Comparison of ENCODE assay signal across 8 cellular contexts in genomic region chr2:70901235-70902066, GRCh38. TPM values are rescaled to one million over a fixed set of nuclear protein-coding genes. Genes with fewer than 3 reads are reported as not detected.
DNase-seq lines count a peak whose midpoint lies in the region; ATAC-seq and TF ChIP-seq lines count a peak whose summit lies in the region.

No MANE protein-coding gene starts in this region.

- intact Hi-C loops in body of pancreas (cut with DNase I), result no loop called here

- ATAC-seq in body of pancreas (peak; percentile 31), HG02678 (IDR thresholded peaks at IDR 0.05; ENCODE audit: unreplicated experiment) (no peak), HG02885 (IDR thresholded peaks at IDR 0.05; ENCODE audit: poor library complexity, unreplicated experiment) (no peak), HG03139 (IDR thresholded peaks at IDR 0.05; ENCODE audit: unreplicated experiment) (no peak)

- H3K4me1 ChIP-seq in body of pancreas (peaks cover 28% of the 10 kb centered on the region), suprapubic skin (peaks cover 40% of the 10 kb centered on the region)

- H3K9me3 ChIP-seq in body of pancreas (no peaks in the 10 kb centered on the region), suprapubic skin (no peaks in the 10 kb centered on the region)

- TF ChIP-seq POLR2A in body of pancreas (IDR thresholded peaks at IDR 0.05) (peak in 1 of 3 donors; percentile 6), suprapubic skin (IDR thresholded peaks at IDR 0.05) (no peak)

- DNase-seq in COLO668 (lab: John Stamatoyannopoulos, UW; ENCODE audit: unreplicated experiment), result peak; percentile 65
- DNase-seq in LHCN-M2 (ENCODE audit: low read depth), result peak; percentile 45
- DNase-seq in body of pancreas, result peak in 1 of 4 donors; percentile 42
- peak; percentile 23 for DNase-seq in kidney glomerular epithelial cell (lab: John Stamatoyannopoulos, UW)
- no peak for DNase-seq in suprapubic skin (ENCODE audit: low spot score in 2 of 2)

- WGBS in body of pancreas, 2 donors, result 15 to 28% methylated on average over 47 to 76 of the region's 77 CpGs
- WGBS in suprapubic skin, result 9% methylated on average over 53 of the region's 77 CpGs

- TF ChIP-seq CTCF in body of pancreas (IDR thresholded peaks at IDR 0.05), result no peak
- no peak for TF ChIP-seq CTCF in suprapubic skin (IDR thresholded peaks at IDR 0.05)

- H3K4me3 ChIP-seq in body of pancreas, result peak overlapping the region; percentile 57 to 61
- peak overlapping the region; percentile 65 for H3K4me3 ChIP-seq in suprapubic skin

- TF ChIP-seq EP300 in suprapubic skin (IDR thresholded peaks at IDR 0.05), result no peak

- H3K27ac ChIP-seq in body of pancreas (peak overlapping the region in 3 of 4 donors; percentile 36 to 75 (median 64)), suprapubic skin (peak overlapping the region; percentile 19)

- H3K36me3 ChIP-seq in body of pancreas (replicated peaks in 1 of 2; ENCODE audit: insufficient read depth in 1 of 2, low read depth in 2 of 2) (no peaks in the 10 kb centered on the region), suprapubic skin (no peaks in the 10 kb centered on the region)

- peaks cover 0 to 5% of the 10 kb centered on the region in 2 donors for H3K27me3 ChIP-seq in body of pancreas
- H3K27me3 ChIP-seq in suprapubic skin, result peaks cover 100% of the 10 kb centered on the region

RNA-seq across cellular contexts. Expression of gene VAX2, which starts 1.1 kb away (rescaled TPM):
- total RNA-seq in LHCN-M2 (2014; rRNA removed) (5.4 and 9.8 TPM in 2 replicates), body of pancreas (10 to 100 TPM in 1 of 2 donors, under 1 TPM in 1; 0.78 to 10.9 TPM), suprapubic skin (1 to 10 TPM; 1.2 to 5.8 (median 3.1) TPM)
- polyA plus RNA-seq in LHCN-M2 (2012), result 4.7 TPM

RNA-seq across cellular contexts. Expression of gene ATP6V1B1, which starts 34.2 kb away (rescaled TPM):
- 0.90 and 2.0 TPM in 2 replicates for total RNA-seq in LHCN-M2 (2014; rRNA removed)
- polyA plus RNA-seq in LHCN-M2 (2012), result 0.39 TPM
- total RNA-seq in body of pancreas, result 10 to 100 TPM in 1 of 2 donors, 1 to 10 TPM in 1; 9.9 to 17.9 TPM
- total RNA-seq in suprapubic skin, result 10 to 100 TPM; 22.7 to 66.9 (median 39.5) TPM

Comparison
In these comparisons a context has a peak if more than half of its experiments do, and no peak if none do; other contexts are left out.
1. DNase-seq: peak in COLO668 (single experiment), LHCN-M2 (single experiment) and kidney glomerular epithelial cell (single experiment); none in suprapubic skin (0 of 2).